Comparison of ENCODE assay signal across 1 cellular context in genomic region chr2:229800997-229801754, GRCh38.
TF ChIP-seq lines count a peak whose summit lies in the region.

No MANE protein-coding gene starts in this region.

TF ChIP-seq in H1, 55 proteins besides CTCF, POLR2A, EP300 and RAD21 (continued from another document):
- TF ChIP-seq CHD7 (IDR thresholded peaks at IDR 0.05; ENCODE audit: insufficient replicate concordance, low read length) (no peak), ATF3 (IDR thresholded peaks at IDR 0.05; ENCODE audit: insufficient read depth, low read depth, low read length) (no peak), CHD2 (IDR thresholded peaks at IDR 0.05; ENCODE audit: low read length) (no peak), FOSL1 (IDR thresholded peaks at IDR 0.05; ENCODE audit: insufficient read depth, low read depth, low read length) (no peak), SRF (IDR thresholded peaks at IDR 0.05; ENCODE audit: low read depth, low read length) (no peak), GTF2F1 (IDR thresholded peaks at IDR 0.05; ENCODE audit: borderline replicate concordance, low read depth, low read length) (no peak), TBP (IDR thresholded peaks at IDR 0.05; ENCODE audit: low read depth, low read length) (no peak)
